1 cellular context compared by ENCODE assay signal in the genomic region with DNA sequence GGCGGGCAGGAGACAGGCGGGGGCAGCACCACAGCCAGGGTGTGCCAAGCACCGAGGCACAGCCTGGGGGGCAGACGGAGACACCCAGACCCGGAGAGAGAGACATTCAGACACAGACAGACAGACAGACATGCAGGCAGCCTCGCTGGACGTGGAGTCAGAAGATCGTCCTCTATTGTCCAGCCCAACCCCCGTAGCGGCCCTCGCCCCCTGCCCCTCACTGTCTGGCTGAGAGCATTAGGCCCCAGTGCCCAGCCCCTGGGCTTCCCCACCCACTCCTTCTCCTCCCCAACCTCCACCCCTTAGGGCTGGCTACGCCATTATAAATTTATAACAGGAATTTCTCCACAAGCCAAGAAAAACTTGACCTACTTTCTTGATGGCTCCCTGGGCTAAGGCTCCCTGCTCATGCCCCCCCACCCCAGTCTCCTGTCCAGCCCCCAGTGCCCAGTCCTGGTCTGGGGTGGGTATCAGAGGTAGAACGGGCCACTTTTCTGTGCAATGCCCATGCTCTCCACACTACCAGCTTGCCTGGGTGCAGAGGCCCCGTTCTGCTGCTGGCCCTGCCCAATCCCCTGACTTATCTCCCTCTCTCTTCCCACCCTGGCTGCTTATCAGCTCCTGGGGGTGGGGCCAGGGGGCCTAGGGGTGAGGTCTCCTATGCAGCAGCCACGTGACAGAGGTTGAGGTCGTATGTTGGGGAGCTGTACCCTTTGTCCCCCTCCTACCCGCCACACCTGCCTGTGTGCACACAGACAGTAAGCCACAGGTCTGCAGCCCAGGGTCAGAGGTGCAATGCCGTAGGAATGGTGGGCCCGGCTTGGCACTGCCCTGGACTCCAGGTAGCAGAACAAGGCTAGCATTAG.
TF ChIP-seq lines count a peak whose summit lies in the region.

No MANE protein-coding gene starts in this region.

TF ChIP-seq in GM23338, 12 proteins besides CTCF, POLR2A, EP300 and RAD21:
- TF ChIP-seq, protein P1, sequence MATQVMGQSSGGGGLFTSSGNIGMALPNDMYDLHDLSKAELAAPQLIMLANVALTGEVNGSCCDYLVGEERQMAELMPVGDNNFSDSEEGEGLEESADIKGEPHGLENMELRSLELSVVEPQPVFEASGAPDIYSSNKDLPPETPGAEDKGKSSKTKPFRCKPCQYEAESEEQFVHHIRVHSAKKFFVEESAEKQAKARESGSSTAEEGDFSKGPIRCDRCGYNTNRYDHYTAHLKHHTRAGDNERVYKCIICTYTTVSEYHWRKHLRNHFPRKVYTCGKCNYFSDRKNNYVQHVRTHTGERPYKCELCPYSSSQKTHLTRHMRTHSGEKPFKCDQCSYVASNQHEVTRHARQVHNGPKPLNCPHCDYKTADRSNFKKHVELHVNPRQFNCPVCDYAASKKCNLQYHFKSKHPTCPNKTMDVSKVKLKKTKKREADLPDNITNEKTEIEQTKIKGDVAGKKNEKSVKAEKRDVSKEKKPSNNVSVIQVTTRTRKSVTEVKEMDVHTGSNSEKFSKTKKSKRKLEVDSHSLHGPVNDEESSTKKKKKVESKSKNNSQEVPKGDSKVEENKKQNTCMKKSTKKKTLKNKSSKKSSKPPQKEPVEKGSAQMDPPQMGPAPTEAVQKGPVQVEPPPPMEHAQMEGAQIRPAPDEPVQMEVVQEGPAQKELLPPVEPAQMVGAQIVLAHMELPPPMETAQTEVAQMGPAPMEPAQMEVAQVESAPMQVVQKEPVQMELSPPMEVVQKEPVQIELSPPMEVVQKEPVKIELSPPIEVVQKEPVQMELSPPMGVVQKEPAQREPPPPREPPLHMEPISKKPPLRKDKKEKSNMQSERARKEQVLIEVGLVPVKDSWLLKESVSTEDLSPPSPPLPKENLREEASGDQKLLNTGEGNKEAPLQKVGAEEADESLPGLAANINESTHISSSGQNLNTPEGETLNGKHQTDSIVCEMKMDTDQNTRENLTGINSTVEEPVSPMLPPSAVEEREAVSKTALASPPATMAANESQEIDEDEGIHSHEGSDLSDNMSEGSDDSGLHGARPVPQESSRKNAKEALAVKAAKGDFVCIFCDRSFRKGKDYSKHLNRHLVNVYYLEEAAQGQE (IDR thresholded peaks at IDR 0.05; ENCODE audit: unreplicated experiment), result no peak
- TF ChIP-seq POLR2AphosphoS5 (IDR thresholded peaks at IDR 0.05; ENCODE audit: low read depth) (no peak), EZH2 (IDR thresholded peaks at IDR 0.05; ENCODE audit: low read depth, unreplicated experiment) (no peak), JUNB (IDR thresholded peaks at IDR 0.05; ENCODE audit: unreplicated experiment) (no peak), NANOG (IDR thresholded peaks at IDR 0.05; ENCODE audit: borderline replicate concordance) (no peak), ZNF114 (CRISPR knock-in tag; IDR thresholded peaks at IDR 0.05) (no peak), CREB1 (CRISPR knock-in tag; IDR thresholded peaks at IDR 0.05; ENCODE audit: low read depth) (no peak), STAT1 (IDR thresholded peaks at IDR 0.05; ENCODE audit: unreplicated experiment) (no peak), ZNF331 (CRISPR knock-in tag; IDR thresholded peaks at IDR 0.05; ENCODE audit: low read depth) (no peak), EZH2phosphoT487 (IDR thresholded peaks at IDR 0.05; ENCODE audit: unreplicated experiment) (no peak)
- TF ChIP-seq, protein P2, sequence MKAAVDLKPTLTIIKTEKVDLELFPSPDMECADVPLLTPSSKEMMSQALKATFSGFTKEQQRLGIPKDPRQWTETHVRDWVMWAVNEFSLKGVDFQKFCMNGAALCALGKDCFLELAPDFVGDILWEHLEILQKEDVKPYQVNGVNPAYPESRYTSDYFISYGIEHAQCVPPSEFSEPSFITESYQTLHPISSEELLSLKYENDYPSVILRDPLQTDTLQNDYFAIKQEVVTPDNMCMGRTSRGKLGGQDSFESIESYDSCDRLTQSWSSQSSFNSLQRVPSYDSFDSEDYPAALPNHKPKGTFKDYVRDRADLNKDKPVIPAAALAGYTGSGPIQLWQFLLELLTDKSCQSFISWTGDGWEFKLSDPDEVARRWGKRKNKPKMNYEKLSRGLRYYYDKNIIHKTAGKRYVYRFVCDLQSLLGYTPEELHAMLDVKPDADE (IDR thresholded peaks at IDR 0.05), result no peak
- TF ChIP-seq, protein P3, sequence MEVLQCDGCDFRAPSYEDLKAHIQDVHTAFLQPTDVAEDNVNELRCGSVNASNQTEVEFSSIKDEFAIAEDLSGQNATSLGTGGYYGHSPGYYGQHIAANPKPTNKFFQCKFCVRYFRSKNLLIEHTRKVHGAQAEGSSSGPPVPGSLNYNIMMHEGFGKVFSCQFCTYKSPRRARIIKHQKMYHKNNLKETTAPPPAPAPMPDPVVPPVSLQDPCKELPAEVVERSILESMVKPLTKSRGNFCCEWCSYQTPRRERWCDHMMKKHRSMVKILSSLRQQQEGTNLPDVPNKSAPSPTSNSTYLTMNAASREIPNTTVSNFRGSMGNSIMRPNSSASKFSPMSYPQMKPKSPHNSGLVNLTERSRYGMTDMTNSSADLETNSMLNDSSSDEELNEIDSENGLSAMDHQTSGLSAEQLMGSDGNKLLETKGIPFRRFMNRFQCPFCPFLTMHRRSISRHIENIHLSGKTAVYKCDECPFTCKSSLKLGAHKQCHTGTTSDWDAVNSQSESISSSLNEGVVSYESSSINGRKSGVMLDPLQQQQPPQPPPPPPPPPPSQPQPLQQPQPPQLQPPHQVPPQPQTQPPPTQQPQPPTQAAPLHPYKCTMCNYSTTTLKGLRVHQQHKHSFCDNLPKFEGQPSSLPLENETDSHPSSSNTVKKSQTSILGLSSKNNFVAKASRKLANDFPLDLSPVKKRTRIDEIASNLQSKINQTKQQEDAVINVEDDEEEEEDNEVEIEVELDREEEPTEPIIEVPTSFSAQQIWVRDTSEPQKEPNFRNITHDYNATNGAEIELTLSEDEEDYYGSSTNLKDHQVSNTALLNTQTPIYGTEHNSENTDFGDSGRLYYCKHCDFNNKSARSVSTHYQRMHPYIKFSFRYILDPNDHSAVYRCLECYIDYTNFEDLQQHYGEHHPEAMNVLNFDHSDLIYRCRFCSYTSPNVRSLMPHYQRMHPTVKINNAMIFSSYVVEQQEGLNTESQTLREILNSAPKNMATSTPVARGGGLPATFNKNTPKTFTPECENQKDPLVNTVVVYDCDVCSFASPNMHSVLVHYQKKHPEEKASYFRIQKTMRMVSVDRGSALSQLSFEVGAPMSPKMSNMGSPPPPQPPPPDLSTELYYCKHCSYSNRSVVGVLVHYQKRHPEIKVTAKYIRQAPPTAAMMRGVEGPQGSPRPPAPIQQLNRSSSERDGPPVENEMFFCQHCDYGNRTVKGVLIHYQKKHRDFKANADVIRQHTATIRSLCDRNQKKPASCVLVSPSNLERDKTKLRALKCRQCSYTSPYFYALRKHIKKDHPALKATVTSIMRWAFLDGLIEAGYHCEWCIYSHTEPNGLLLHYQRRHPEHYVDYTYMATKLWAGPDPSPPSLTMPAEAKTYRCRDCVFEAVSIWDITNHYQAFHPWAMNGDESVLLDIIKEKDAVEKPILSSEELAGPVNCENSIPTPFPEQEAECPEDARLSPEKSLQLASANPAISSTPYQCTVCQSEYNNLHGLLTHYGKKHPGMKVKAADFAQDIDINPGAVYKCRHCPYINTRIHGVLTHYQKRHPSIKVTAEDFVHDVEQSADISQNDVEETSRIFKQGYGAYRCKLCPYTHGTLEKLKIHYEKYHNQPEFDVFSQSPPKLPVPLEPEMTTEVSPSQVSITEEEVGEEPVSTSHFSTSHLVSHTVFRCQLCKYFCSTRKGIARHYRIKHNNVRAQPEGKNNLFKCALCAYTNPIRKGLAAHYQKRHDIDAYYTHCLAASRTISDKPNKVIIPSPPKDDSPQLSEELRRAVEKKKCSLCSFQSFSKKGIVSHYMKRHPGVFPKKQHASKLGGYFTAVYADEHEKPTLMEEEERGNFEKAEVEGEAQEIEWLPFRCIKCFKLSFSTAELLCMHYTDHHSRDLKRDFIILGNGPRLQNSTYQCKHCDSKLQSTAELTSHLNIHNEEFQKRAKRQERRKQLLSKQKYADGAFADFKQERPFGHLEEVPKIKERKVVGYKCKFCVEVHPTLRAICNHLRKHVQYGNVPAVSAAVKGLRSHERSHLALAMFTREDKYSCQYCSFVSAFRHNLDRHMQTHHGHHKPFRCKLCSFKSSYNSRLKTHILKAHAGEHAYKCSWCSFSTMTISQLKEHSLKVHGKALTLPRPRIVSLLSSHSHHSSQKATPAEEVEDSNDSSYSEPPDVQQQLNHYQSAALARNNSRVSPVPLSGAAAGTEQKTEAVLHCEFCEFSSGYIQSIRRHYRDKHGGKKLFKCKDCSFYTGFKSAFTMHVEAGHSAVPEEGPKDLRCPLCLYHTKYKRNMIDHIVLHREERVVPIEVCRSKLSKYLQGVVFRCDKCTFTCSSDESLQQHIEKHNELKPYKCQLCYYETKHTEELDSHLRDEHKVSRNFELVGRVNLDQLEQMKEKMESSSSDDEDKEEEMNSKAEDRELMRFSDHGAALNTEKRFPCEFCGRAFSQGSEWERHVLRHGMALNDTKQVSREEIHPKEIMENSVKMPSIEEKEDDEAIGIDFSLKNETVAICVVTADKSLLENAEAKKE (CRISPR knock-in tag; IDR thresholded peaks at IDR 0.05), result no peak
